ENCODE assay signal across 25 cellular contexts in the genomic region with DNA sequence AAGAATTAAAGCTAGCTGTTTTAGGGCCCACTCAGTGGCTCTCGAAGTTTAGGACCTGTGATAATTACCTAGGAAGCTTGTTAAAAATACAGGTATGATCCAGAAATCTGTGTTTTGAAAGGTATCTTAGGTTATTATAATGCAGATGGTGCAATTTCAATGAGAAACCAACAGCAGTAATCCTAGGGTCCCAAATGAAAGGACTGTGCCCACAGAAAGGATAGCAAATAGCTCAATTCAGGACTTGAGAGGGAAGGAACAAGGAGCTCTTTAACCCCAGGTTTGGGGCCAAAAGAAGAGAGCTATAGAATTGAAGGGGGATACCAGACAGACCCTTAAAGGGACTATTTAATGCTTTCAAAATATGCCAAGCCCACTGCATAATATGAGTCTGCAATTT. TPM values are rescaled to one million over a fixed set of nuclear protein-coding genes. Genes with fewer than 3 reads are reported as not detected.
DNase-seq lines count a peak whose midpoint lies in the region; ATAC-seq and TF ChIP-seq lines count a peak whose summit lies in the region.
"Had no signal": no experiment of that assay in that cellular context is flagged by ENCODE, and none has a peak within 500 bp of the region (broad histone marks: within the 10 kb centered on the region; RNA-seq: fewer than 3 reads in every experiment).

No MANE protein-coding gene starts in this region.

- H3K79me2 ChIP-seq in ACC112 (ENCODE audit: control insufficient read depth, insufficient read depth, low read length, unreplicated experiment) (no peaks in the 10 kb centered on the region), SU-DHL-6 (ENCODE audit: insufficient read depth, low read length) (no peaks in the 10 kb centered on the region)

- H3K9ac ChIP-seq in HUES48 (ENCODE audit: low read depth, low read length) = peak overlapping the region; percentile 27; the same call in 1 of the 2 replicates
- peak overlapping the region; percentile 39 for H3K9ac ChIP-seq in SU-DHL-6 (ENCODE audit: low read length)

- intact Hi-C loops in dorsolateral prefrontal cortex (cut with DNase I) = loop anchor here (5.0 to 10.0 kb wide), 2 partner anchors 116 to 269 kb away; partner anchors contain the start of gene BIRC2 (in 1 of the 2)

- TF ChIP-seq CTCF in SU-DHL-6 (IDR thresholded peaks at IDR 0.05; ENCODE audit: insufficient read depth, low read length, poor library complexity, severe bottlenecking) (no peak), dorsolateral prefrontal cortex (IDR thresholded peaks at IDR 0.05 in 54 of 56, conservative IDR thresholded peaks at IDR 0.05 in 2 of 56; ENCODE audit: low read depth in 1 of 56, partially characterized antibody in 56 of 56) (no peak)

- DNase-seq in memory B cell (ENCODE audit: low spot score in 2 of 2) = no peak
- DNase-seq in H4 (ENCODE audit: low spot score) = no peak
- DNase-seq in dorsolateral prefrontal cortex = no peak
- DNase-seq in amygdala (lab: John Stamatoyannopoulos, UW) = no peak
- DNase-seq in OCI-M2 (lab: John Stamatoyannopoulos, UW; ENCODE audit: unreplicated experiment) = no peak
- DNase-seq: activated CD4-positive, alpha-beta T cell treated with anti-CD3 and anti-CD28 coated beads for 1 hour; activated CD8-positive, alpha-beta memory T cell treated with anti-CD3 and anti-CD28 coated beads, Interleukin-2, amount 50 U/mL, for 48 hours; BE2C; NCI-H1092 treated with DMSO at 0.1 percent for 48 hours; NCI-H187; NCI-H2171; NCI-H510A; right cardiac atrium; stomach had no signal

- H2AFZ ChIP-seq in ACC112 (ENCODE audit: low read length, unreplicated experiment) = peak overlapping the region; percentile 1
- H2AFZ ChIP-seq in SU-DHL-6 (ENCODE audit: low read depth, low read length, severe bottlenecking) = peak overlapping the region; percentile 85

- H3K27me3 Mint-ChIP-seq in memory B cell = no peaks in the 10 kb centered on the region
- H3K27me3 Mint-ChIP-seq: activated CD4-positive, alpha-beta memory T cell treated with anti-CD3 and anti-CD28 coated beads for 36 hours; activated naive CD4-positive, alpha-beta T cell treated with anti-CD3 and anti-CD28 coated beads, Interleukin-2, amount 50 U/mL, for 24 hours had no signal

- no peaks in the 10 kb centered on the region for H3K9me3 Mint-ChIP-seq in memory B cell
- H3K9me3 Mint-ChIP-seq: activated CD4-positive, alpha-beta memory T cell treated with anti-CD3 and anti-CD28 coated beads for 36 hours; activated naive CD4-positive, alpha-beta T cell treated with anti-CD3 and anti-CD28 coated beads, Interleukin-2, amount 50 U/mL, for 24 hours; activated T-helper 1 cell treated with anti-CD3 and anti-CD28 coated beads, Interleukin-12 subunit alpha, Interleukin-12 subunit beta, Interleukin-2, Interleukin-4 antibody, amounts not matched to agents 30 ng/mL and 10 ng/mL and 1 ng/mL, durations not matched to agents 14 hours and 24 hours and 36 hours had no signal

- H3K27ac Mint-ChIP-seq in memory B cell = peak overlapping the region; percentile 31
- H3K27ac Mint-ChIP-seq: activated CD4-positive, alpha-beta memory T cell treated with anti-CD3 and anti-CD28 coated beads for 36 hours; activated naive CD4-positive, alpha-beta T cell treated with anti-CD3 and anti-CD28 coated beads, Interleukin-2, amount 50 U/mL, for 24 hours; activated T-helper 1 cell treated with anti-CD3 and anti-CD28 coated beads, Interleukin-12 subunit alpha, Interleukin-12 subunit beta, Interleukin-2, Interleukin-4 antibody, amounts not matched to agents 30 ng/mL and 10 ng/mL and 1 ng/mL, durations not matched to agents 14 hours and 24 hours and 36 hours had no signal

- ATAC-seq in memory B cell (ENCODE audit: low read depth) = no peak
- ATAC-seq: Right ventricle myocardium inferior had no signal

- H3K36me3 Mint-ChIP-seq in memory B cell = no peaks in the 10 kb centered on the region
- H3K36me3 Mint-ChIP-seq: activated CD4-positive, alpha-beta memory T cell treated with anti-CD3 and anti-CD28 coated beads for 36 hours; activated naive CD4-positive, alpha-beta T cell treated with anti-CD3 and anti-CD28 coated beads, Interleukin-2, amount 50 U/mL, for 24 hours had no signal

- H3K4me3 ChIP-seq in ACC112 (ENCODE audit: low read depth, low read length) = no peak overlapping the region
- H3K4me3 ChIP-seq in HUES48 (ENCODE audit: low read depth, low read length) = peak overlapping the region; percentile 33
- no peak overlapping the region for H3K4me3 ChIP-seq in SU-DHL-6 (ENCODE audit: insufficient read depth, low read length, poor library complexity, severe bottlenecking)
- H3K4me3 ChIP-seq in dorsolateral prefrontal cortex = no peak overlapping the region
- H3K4me3 ChIP-seq: stomach had no signal

- H3K4me1 Mint-ChIP-seq in memory B cell = peaks cover 10% of the 10 kb centered on the region
- H3K4me1 Mint-ChIP-seq: activated naive CD4-positive, alpha-beta T cell treated with anti-CD3 and anti-CD28 coated beads, Interleukin-2, amount 50 U/mL, for 24 hours had no signal

- peaks cover 9% of the 10 kb centered on the region; the same call in 1 of the 2 replicates for H3F3A ChIP-seq in SU-DHL-6 (ENCODE audit: insufficient read depth)

- H3K4me1 ChIP-seq in ACC112 (ENCODE audit: control insufficient read depth, insufficient read depth, low read length, unreplicated experiment) (no peaks in the 10 kb centered on the region), HUES48 (ENCODE audit: control insufficient read depth, insufficient read depth, low read length) (peaks cover 31% of the 10 kb centered on the region)
- H3K4me1 ChIP-seq: BE2C had no signal

- H3K9me2 ChIP-seq in SU-DHL-6 (replicated peaks; ENCODE audit: insufficient read depth, low read length) = no peaks in the 10 kb centered on the region

- H3K9me3 ChIP-seq in HUES48 (ENCODE audit: control insufficient read depth, insufficient read depth, low read length) (no peaks in the 10 kb centered on the region), SU-DHL-6 (ENCODE audit: insufficient read depth, low read length) (no peaks in the 10 kb centered on the region)
- H3K9me3 ChIP-seq: BE2C, stomach had no signal

- H3K36me3 ChIP-seq in ACC112 (ENCODE audit: insufficient read depth, low read length) (no peaks in the 10 kb centered on the region), HUES48 (ENCODE audit: control insufficient read depth, insufficient read depth, low read length) (no peaks in the 10 kb centered on the region), SU-DHL-6 (ENCODE audit: low read length) (no peaks in the 10 kb centered on the region)
- H3K36me3 ChIP-seq: BE2C, stomach had no signal

- H3K4me2 ChIP-seq in SU-DHL-6 (ENCODE audit: low read depth, low read length, poor library complexity, severe bottlenecking) = peak overlapping the region; percentile 52

- H3K27me3 ChIP-seq in ACC112 (ENCODE audit: insufficient read depth, low read length) (no peaks in the 10 kb centered on the region), HUES48 (ENCODE audit: control insufficient read depth, insufficient read depth, low read length) (no peaks in the 10 kb centered on the region), SU-DHL-6 (ENCODE audit: low read length) (no peaks in the 10 kb centered on the region), dorsolateral prefrontal cortex (no peaks in the 10 kb centered on the region)
- H3K27me3 ChIP-seq: BE2C, stomach had no signal

- H3K4me3 Mint-ChIP-seq in memory B cell = no peak overlapping the region
- H3K4me3 Mint-ChIP-seq: activated CD4-positive, alpha-beta memory T cell treated with anti-CD3 and anti-CD28 coated beads for 36 hours; activated naive CD4-positive, alpha-beta T cell treated with anti-CD3 and anti-CD28 coated beads, Interleukin-2, amount 50 U/mL, for 24 hours; activated T-helper 1 cell treated with anti-CD3 and anti-CD28 coated beads, Interleukin-12 subunit alpha, Interleukin-12 subunit beta, Interleukin-2, Interleukin-4 antibody, amounts not matched to agents 30 ng/mL and 10 ng/mL and 1 ng/mL, durations not matched to agents 14 hours and 24 hours and 36 hours had no signal

- H4K20me1 ChIP-seq in SU-DHL-6 (ENCODE audit: low read depth, low read length) = no peaks in the 10 kb centered on the region

- H3K27ac ChIP-seq in ACC112 (ENCODE audit: low read depth, low read length) = no peak overlapping the region
- H3K27ac ChIP-seq in HUES48 (ENCODE audit: low read depth, low read length) = peak overlapping the region; percentile 94
- H3K27ac ChIP-seq in SU-DHL-6 (ENCODE audit: low read depth, low read length) = peak overlapping the region; percentile 47
- no peak overlapping the region for H3K27ac ChIP-seq in dorsolateral prefrontal cortex
- H3K27ac ChIP-seq: stomach had no signal

RNA-seq across cellular contexts. Expression of gene MMP20, which starts 11.7 kb away (rescaled TPM):
- not detected in 2 replicates for total RNA-seq in H4 (2014; rRNA removed; shearing (Covaris generic))
- not detected for total RNA-seq in dorsolateral prefrontal cortex
- total RNA-seq: A673; activated CD4-positive, alpha-beta memory T cell treated with anti-CD3 and anti-CD28 coated beads for 36 hours; activated T-helper 1 cell treated with anti-CD3 and anti-CD28 coated beads, Interleukin-12 subunit alpha, Interleukin-12 subunit beta, Interleukin-2, Interleukin-4 antibody, amounts not matched to agents 30 ng/mL and 10 ng/mL and 1 ng/mL, durations not matched to agents 14 hours and 24 hours and 36 hours; H7; left lobe of liver; right cardiac atrium; Right ventricle myocardium inferior; stomach; T-helper 2 cell treated with Interferon-gamma antibody and Interleukin-4, amounts not matched to agents 100 ng/mL and 5 ng/mL, for 36 hours had no signal

Comparison
In these comparisons a context has a peak if more than half of its experiments do, and no peak if none do; other contexts are left out.
1. H3K27ac ChIP-seq: peak in HUES48 (single experiment) and SU-DHL-6 (single experiment); none in ACC112 (single experiment) and dorsolateral prefrontal cortex (0 of 59).